Comparison of ENCODE assay signal across 9 cellular contexts in the genomic region with DNA sequence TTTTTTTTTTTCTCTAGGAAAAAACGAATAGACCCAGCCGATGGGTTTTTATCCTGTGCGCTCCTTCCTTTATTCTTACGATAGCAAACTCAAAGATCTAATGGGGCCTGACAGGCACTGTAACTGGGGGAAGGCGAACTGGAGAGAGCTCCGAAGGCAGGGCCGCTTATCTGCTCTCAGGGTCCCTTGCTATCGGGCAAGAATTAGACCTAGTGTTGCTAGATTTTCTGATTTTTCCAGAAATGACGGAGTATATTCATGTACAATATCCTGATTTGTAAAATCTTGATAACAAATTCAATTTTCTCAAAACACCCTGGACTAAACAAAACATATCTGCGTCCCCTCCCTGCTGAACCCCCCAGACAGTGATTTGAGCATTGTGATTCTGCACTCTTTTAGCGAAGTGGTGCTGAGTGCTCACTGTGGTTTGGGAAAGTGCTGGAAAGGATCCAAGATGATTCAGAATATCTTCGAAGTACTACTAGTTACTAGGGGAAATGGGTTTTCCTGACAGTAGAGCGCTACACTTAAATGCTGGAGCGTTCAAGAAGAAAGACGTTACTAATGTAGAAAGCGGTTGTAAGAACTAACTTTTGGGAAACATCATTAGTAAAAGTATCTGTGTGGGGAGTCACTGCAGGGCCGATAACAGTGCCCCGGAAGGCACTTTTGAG. TPM values are rescaled to one million over a fixed set of nuclear protein-coding genes. Genes with fewer than 3 reads are reported as not detected.
DNase-seq lines count a peak whose midpoint lies in the region; TF ChIP-seq lines count a peak whose summit lies in the region.
"Had no signal": no experiment of that assay in that cellular context is flagged by ENCODE, and none has a peak within 500 bp of the region (broad histone marks: within the 10 kb centered on the region; RNA-seq: fewer than 3 reads in every experiment).

No MANE protein-coding gene starts in this region.

- peaks cover 44 to 73% of the 10 kb centered on the region in 2 donors for H3K27me3 Mint-ChIP-seq in CD8-positive, alpha-beta memory T cell

- peak overlapping the region; percentile 75 to 85 for H3K9ac ChIP-seq in colonic mucosa (ENCODE audit: low read depth in 2 of 2, low read length in 2 of 2)

- H3K27ac Mint-ChIP-seq in CD8-positive, alpha-beta memory T cell = no peak overlapping the region

- H3K36me3 ChIP-seq in CD8-positive, alpha-beta memory T cell (ENCODE audit: insufficient read depth, low read length) = no peaks in the 10 kb centered on the region
- H3K36me3 ChIP-seq in colonic mucosa (no peaks in the 10 kb centered on the region), tibial nerve (no peaks in the 10 kb centered on the region)

- TF ChIP-seq CTCF in colonic mucosa (IDR thresholded peaks at IDR 0.05) (no peak), lower leg skin (IDR thresholded peaks at IDR 0.05) (no peak), tibial nerve (IDR thresholded peaks at IDR 0.05) (no peak)

- no peak for TF ChIP-seq POLR2A in lower leg skin (IDR thresholded peaks at IDR 0.05)
- TF ChIP-seq POLR2A in tibial nerve (IDR thresholded peaks at IDR 0.05) = no peak

- no peaks in the 10 kb centered on the region for H3K4me1 ChIP-seq in CD8-positive, alpha-beta memory T cell (ENCODE audit: insufficient read depth, low read length)
- H3K4me1 ChIP-seq in colonic mucosa (no peaks in the 10 kb centered on the region), tibial nerve (peaks cover 0 to 34% (median 3%) of the 10 kb centered on the region in 4 donors)

- no peaks in the 10 kb centered on the region for H3K36me3 Mint-ChIP-seq in CD8-positive, alpha-beta memory T cell

- H3K27ac ChIP-seq in CD8-positive, alpha-beta memory T cell (ENCODE audit: low read depth, low read length) = no peak overlapping the region
- H3K27ac ChIP-seq in colonic mucosa = peak overlapping the region; percentile 65
- H3K27ac ChIP-seq in tibial nerve = peak overlapping the region; percentile 57 to 89 (median 69)

- H3K4me3 Mint-ChIP-seq in CD8-positive, alpha-beta memory T cell = peak overlapping the region in 6 of 7 donors; percentile 65 to 80 (median 72)

- H3K4me1 Mint-ChIP-seq in CD8-positive, alpha-beta memory T cell = peaks cover 11 to 12% (median 12%) of the 10 kb centered on the region in 3 donors

- no peak for DNase-seq in CD8-positive, alpha-beta memory T cell
- DNase-seq in MV-4-11 (lab: John Stamatoyannopoulos, UW) (peak; percentile 15), colonic mucosa (no peak), lower leg skin (ENCODE audit: low spot score in 2 of 2) (no peak), tibial nerve (ENCODE audit: low spot score in 2 of 2) (no peak), GOT3 (lab: John Stamatoyannopoulos, UW) (no peak), D341Med (ENCODE audit: low spot score) (no peak)
- DNase-seq in stimulated activated CD4-positive, alpha-beta T cell treated with anti-CD3 and anti-CD28 coated beads, Interleukin-4, amount 100 ng/mL, for 4 hours = no peak

- intact Hi-C loops in colonic mucosa (cut with DNase I) = no loop called here
- intact Hi-C loops in lower leg skin (cut with DNase I; ENCODE audit: low total_unique reads) = no loop called here

- no peaks in the 10 kb centered on the region for H3K9me3 Mint-ChIP-seq in CD8-positive, alpha-beta memory T cell

- TF ChIP-seq EP300 in tibial nerve (IDR thresholded peaks at IDR 0.05) = no peak

- no peak overlapping the region for H3K4me3 ChIP-seq in CD8-positive, alpha-beta memory T cell (ENCODE audit: low read length)
- H3K4me3 ChIP-seq in colonic mucosa (peak overlapping the region; percentile 77), lower leg skin (ENCODE audit: low read depth, poor library complexity, severe bottlenecking) (peak overlapping the region; percentile 68), tibial nerve (peak overlapping the region; percentile 46 to 80 (median 56))

- H3K9me3 ChIP-seq in CD8-positive, alpha-beta memory T cell (ENCODE audit: low read length) = no peaks in the 10 kb centered on the region
- H3K9me3 ChIP-seq in colonic mucosa (no peaks in the 10 kb centered on the region), tibial nerve (no peaks in the 10 kb centered on the region)

- POLR2A ChIA-PET in CD8-positive, alpha-beta memory T cell (lab: Charles Lee) = no interaction called here

- H3K27me3 ChIP-seq in CD8-positive, alpha-beta memory T cell (ENCODE audit: insufficient read depth, low read length, poor library complexity, severe bottlenecking) = peaks cover 5% of the 10 kb centered on the region
- H3K27me3 ChIP-seq in colonic mucosa (no peaks in the 10 kb centered on the region), tibial nerve (peaks cover 0 to 18% of the 10 kb centered on the region in 2 donors)

- CTCF ChIA-PET in CD8-positive, alpha-beta memory T cell (lab: Charles Lee) = no interaction called here

- 9 to 13% methylated on average over 18 of the region's 18 CpGs for WGBS in lower leg skin, 2 donors
- WGBS in tibial nerve, 2 donors = 27 to 30% methylated on average over 18 of the region's 18 CpGs

RNA-seq across cellular contexts. Expression of gene STXBP6, which starts 0.7 kb away (rescaled TPM):
- total RNA-seq in CD8-positive, alpha-beta memory T cell = under 1 TPM; 0.28 to 0.38 TPM
- polyA plus RNA-seq in CD8-positive, alpha-beta memory T cell = not detected
- 10 to 100 TPM; 23.7 to 26.1 TPM for total RNA-seq in colonic mucosa
- 10 to 100 TPM; 24.6 to 49.3 (median 36.9) TPM for total RNA-seq in lower leg skin
- 10 to 100 TPM; 12.6 to 42.6 (median 33.5) TPM for total RNA-seq in tibial nerve
- total RNA-seq: pulmonary artery endothelial cell had no signal

Comparison
In these comparisons a context has a peak if more than half of its experiments do, and no peak if none do; other contexts are left out.
1. RNA of gene STXBP6, which starts 0.7 kb away (total RNA-seq): 12.6 to 42.6 TPM in tibial nerve, 24.6 to 49.3 TPM in lower leg skin and 23.7 to 26.1 TPM in colonic mucosa; 0.28 to 0.38 TPM in CD8-positive, alpha-beta memory T cell; every median in the first group is over 4 times any median in the second.